13 cellular contexts compared by ENCODE assay signal in genomic region chr12:109571773-109572505, GRCh38. TPM values are rescaled to one million over a fixed set of nuclear protein-coding genes. Genes with fewer than 3 reads are reported as not detected.
A peak's percentile ranks its signal among the peaks of the same experiment; 100 is the strongest.
DNase-seq lines count a peak whose midpoint lies in the region; ATAC-seq and TF ChIP-seq lines count a peak whose summit lies in the region.
"Had no signal": no experiment of that assay in that cellular context is flagged by ENCODE, and none has a peak within 500 bp of the region (broad histone marks: within the 10 kb centered on the region; RNA-seq: fewer than 3 reads in every experiment).

No MANE protein-coding gene starts in this region.

- H3K4me1 Mint-ChIP-seq in MCF 10A (ENCODE audit: insufficient read depth, unreplicated experiment) = peaks cover 16% of the 10 kb centered on the region
- H3K4me1 Mint-ChIP-seq in T-helper 17 cell = peaks cover 22% of the 10 kb centered on the region
- H3K4me1 Mint-ChIP-seq in stimulated activated naive B cell treated with anti-CD40 and anti-IgM and Interleukin-4, amounts not matched to agents 10 μg/mL and 1 μg/mL and 100 μg/mL, for 72 hours = peaks cover 21 to 42% of the 10 kb centered on the region in 2 donors

- CTCF ChIA-PET in MCF 10A (lab: Yijun Ruan, JAX) = interaction anchor here (0.5 to 1.9 kb wide), 9 partner anchors 8 to 208 kb away, joined by 3 to 7 read pairs (median 4); no protein-coding TSS in a partner anchor

- H3K9me3 ChIP-seq in breast epithelium (no peaks in the 10 kb centered on the region), T-helper 17 cell (ENCODE audit: control insufficient read depth, low read length, poor library complexity, severe bottlenecking) (no peaks in the 10 kb centered on the region), iPS-18a (ENCODE audit: control insufficient read depth, low read depth, low read length) (no peaks in the 10 kb centered on the region)
- H3K9me3 ChIP-seq: pancreas, upper lobe of left lung had no signal

- TF ChIP-seq POLR2A in breast epithelium (IDR thresholded peaks at IDR 0.05) = no peak

- H3K27me3 ChIP-seq in breast epithelium = no peaks in the 10 kb centered on the region
- H3K27me3 ChIP-seq in iPS-18a (ENCODE audit: control insufficient read depth, insufficient read depth, low read length) = no peaks in the 10 kb centered on the region
- H3K27me3 ChIP-seq: pancreas, upper lobe of left lung had no signal

- no peaks in the 10 kb centered on the region for H3K9me3 Mint-ChIP-seq in MCF 10A (ENCODE audit: unreplicated experiment)
- no peaks in the 10 kb centered on the region for H3K9me3 Mint-ChIP-seq in stimulated activated naive B cell treated with anti-CD40 and anti-IgM and Interleukin-4, amounts not matched to agents 10 μg/mL and 1 μg/mL and 100 μg/mL, for 72 hours

- peak overlapping the region; percentile 92 for H3K4me3 Mint-ChIP-seq in MCF 10A (ENCODE audit: unreplicated experiment)
- peak overlapping the region; percentile 43 for H3K4me3 Mint-ChIP-seq in T-helper 17 cell
- H3K4me3 Mint-ChIP-seq in stimulated activated naive B cell treated with anti-CD40 and anti-IgM and Interleukin-4, amounts not matched to agents 10 μg/mL and 1 μg/mL and 100 μg/mL, for 72 hours = peak overlapping the region; percentile 92 to 99

- BruUV-seq in MCF 10A (replicated peaks; lab: Mats Ljungman, UMichigan) = no TSS peak

- H3K9ac ChIP-seq in iPS-18a (ENCODE audit: low read length) = no peak overlapping the region

- no peak overlapping the region for H3K4me3 ChIP-seq in breast epithelium
- H3K4me3 ChIP-seq in iPS-18a (ENCODE audit: low read length) = peak overlapping the region; percentile 79

- intact Hi-C loops in MCF 10A (cut with micrococcal nuclease) = loop anchor here (2.0 kb wide), 1 partner anchor 53 kb away; no protein-coding TSS in a partner anchor
- intact Hi-C loops in breast epithelium (cut with DNase I; ENCODE audit: low total_unique reads) = no loop called here

- H3K36me3 Mint-ChIP-seq in MCF 10A (ENCODE audit: insufficient read depth, unreplicated experiment) (peaks cover 78% of the 10 kb centered on the region), T-helper 17 cell (ENCODE audit: low read depth) (no peaks in the 10 kb centered on the region)
- peaks cover 29 to 56% of the 10 kb centered on the region in 2 donors for H3K36me3 Mint-ChIP-seq in stimulated activated naive B cell treated with anti-CD40 and anti-IgM and Interleukin-4, amounts not matched to agents 10 μg/mL and 1 μg/mL and 100 μg/mL, for 72 hours

- ATAC-seq in T-helper 17 cell (no peak), GM18511 (IDR thresholded peaks at IDR 0.05; ENCODE audit: unreplicated experiment) (no peak)
- no peak for ATAC-seq in stimulated activated naive B cell treated with anti-CD40 and anti-IgM and Interleukin-4, amounts not matched to agents 10 μg/mL and 1 μg/mL and 100 μg/mL, for 72 hours (replicated peaks)
- ATAC-seq: pancreas had no signal

- H3K27ac ChIP-seq in breast epithelium = no peak overlapping the region
- no peak overlapping the region for H3K27ac ChIP-seq in iPS-18a (ENCODE audit: low read length)

- H3K27me3 Mint-ChIP-seq in MCF 10A (ENCODE audit: insufficient read depth, unreplicated experiment) (no peaks in the 10 kb centered on the region), T-helper 17 cell (no peaks in the 10 kb centered on the region)
- no peaks in the 10 kb centered on the region for H3K27me3 Mint-ChIP-seq in stimulated activated naive B cell treated with anti-CD40 and anti-IgM and Interleukin-4, amounts not matched to agents 10 μg/mL and 1 μg/mL and 100 μg/mL, for 72 hours

- H3K36me3 ChIP-seq in breast epithelium = no peaks in the 10 kb centered on the region
- peaks cover 24% of the 10 kb centered on the region for H3K36me3 ChIP-seq in iPS-18a (ENCODE audit: control insufficient read depth, low read depth, low read length)

- TF ChIP-seq CTCF in MCF 10A (IDR thresholded peaks at IDR 0.05; ENCODE audit: unreplicated experiment) (no peak), breast epithelium (IDR thresholded peaks at IDR 0.05) (no peak)

- H3K4me1 ChIP-seq in breast epithelium (peaks cover 0 to 16% of the 10 kb centered on the region in 2 donors), iPS-18a (ENCODE audit: control insufficient read depth, low read depth, low read length) (peaks cover 10% of the 10 kb centered on the region)

- POLR2A ChIA-PET in MCF 10A (lab: Yijun Ruan, JAX) = interaction anchor here (1.1 to 3.6 kb wide), 9 partner anchors 10 to 306 kb away, joined by 3 to 40 read pairs (median 6); no protein-coding TSS in a partner anchor

- H3K27ac Mint-ChIP-seq in MCF 10A (ENCODE audit: low read depth, unreplicated experiment) (peak overlapping the region; percentile 97), T-helper 17 cell (peak overlapping the region; percentile 96)
- H3K27ac Mint-ChIP-seq in stimulated activated naive B cell treated with anti-CD40 and anti-IgM and Interleukin-4, amounts not matched to agents 10 μg/mL and 1 μg/mL and 100 μg/mL, for 72 hours = peak overlapping the region; percentile 37

- DNase-seq in MCF 10A (ENCODE audit: unreplicated experiment) = no peak
- no peak for DNase-seq in breast epithelium (ENCODE audit: low spot score in 2 of 2)
- DNase-seq in T-helper 17 cell = no peak
- DNase-seq in stimulated activated naive B cell treated with anti-CD40 and anti-IgM and Interleukin-4, amounts not matched to agents 10 μg/mL and 1 μg/mL and 100 μg/mL, for 72 hours = no peak
- no peak for DNase-seq in GOT3 (lab: John Stamatoyannopoulos, UW)
- DNase-seq in NCI-H2081 treated with DMSO at 0.1 percent for 48 hours (lab: John Stamatoyannopoulos, UW) = no peak
- DNase-seq: anterior cingulate cortex, C1 segment of cervical spinal cord, NCI-H187 treated with DMSO at 0.1 percent for 48 hours, pancreas, upper lobe of left lung had no signal

RNA-seq across cellular contexts. Expression of gene MMAB, which starts 1.4 kb away (rescaled TPM):
- total RNA-seq in MCF 10A (2022) = 36.0 and 59.2 TPM in 2 replicates
- 10 to 100 TPM; 23.9 to 29.1 (median 28.6) TPM for total RNA-seq in breast epithelium
- 10 to 100 TPM in 1 of 2 donors, 1 to 10 TPM in 1; 8.0 to 12.1 TPM for total RNA-seq in T-helper 17 cell

RNA-seq across cellular contexts. Expression of gene MVK, which starts 1.7 kb away (rescaled TPM):
- 15.5 and 17.1 TPM in 2 replicates for total RNA-seq in MCF 10A (2022)
- 10 to 100 TPM in 2 of 3 donors, 1 to 10 TPM in 1; 8.8 to 18.4 (median 17.6) TPM for total RNA-seq in breast epithelium
- total RNA-seq in T-helper 17 cell = 10 to 100 TPM; 10.8 to 14.8 TPM

Comparison
In these comparisons a context has a peak if more than half of its experiments do, and no peak if none do; other contexts are left out.
1. H3K27ac Mint-ChIP-seq: peak in every context shown above with its lines; median percentile 97 in MCF 10A; 96 in T-helper 17 cell; 37 in stimulated activated naive B cell treated with anti-CD40 and anti-IgM and Interleukin-4, amounts not matched to agents 10 μg/mL and 1 μg/mL and 100 μg/mL, for 72 hours.
2. H3K4me3 Mint-ChIP-seq: peak in every context shown above with its lines; median percentile 96 in stimulated activated naive B cell treated with anti-CD40 and anti-IgM and Interleukin-4, amounts not matched to agents 10 μg/mL and 1 μg/mL and 100 μg/mL, for 72 hours; 92 in MCF 10A; 43 in T-helper 17 cell.